Comparison of ENCODE assay signal across 15 cellular contexts in genomic region chr6:139452176-139452876, GRCh38.
A peak's percentile ranks its signal among the peaks of the same experiment; 100 is the strongest.
DNase-seq lines count a peak whose midpoint lies in the region; ATAC-seq and TF ChIP-seq lines count a peak whose summit lies in the region.
"Had no signal": no experiment of that assay in that cellular context is flagged by ENCODE, and none has a peak within 500 bp of the region (broad histone marks: within the 10 kb centered on the region; RNA-seq: fewer than 3 reads in every experiment).

No MANE protein-coding gene starts in this region.

- H2AFZ ChIP-seq in IMR-90 (replicated peaks; ENCODE audit: low read length, poor library complexity) (no peak overlapping the region), parathyroid adenoma (no peak overlapping the region)

- H3K27ac Mint-ChIP-seq in osteocyte (ENCODE audit: unreplicated experiment): no peak overlapping the region
- H3K27ac Mint-ChIP-seq: naive thymus-derived CD4-positive, alpha-beta T cell; T-cell had no signal

- no peak overlapping the region for H2BK20ac ChIP-seq in IMR-90 (ENCODE audit: low read depth, low read length)

- no peak overlapping the region for H3K23ac ChIP-seq in IMR-90 (ENCODE audit: low read depth, low read length)

- no peak overlapping the region for H4K5ac ChIP-seq in IMR-90 (ENCODE audit: low read depth, low read length)

- no peak overlapping the region for H2BK120ac ChIP-seq in IMR-90 (ENCODE audit: low read depth, low read length)

- TF ChIP-seq POLR2A in IMR-90 (IDR thresholded peaks at IDR 0.05; ENCODE audit: low read depth, low read length): no peak

- H3K27ac ChIP-seq in IMR-90 (ENCODE audit: insufficient read depth, low read length) (no peak overlapping the region), epithelial cell of prostate (peak overlapping the region; percentile 62), parathyroid adenoma (peak overlapping the region; percentile 29), left ventricle myocardium inferior (replicated peaks) (no peak overlapping the region)
- H3K27ac ChIP-seq: esophagus muscularis mucosa, HL-60 had no signal

- no peak overlapping the region for H2AK9ac ChIP-seq in IMR-90 (replicated peaks; ENCODE audit: low read depth, low read length, poor library complexity)

- intact Hi-C loops in IMR-90 (cut with micrococcal nuclease): no loop called here
- intact Hi-C loops in left ventricle myocardium inferior (cut with micrococcal nuclease): no loop called here

- no peaks in the 10 kb centered on the region for H3K27me3 Mint-ChIP-seq in osteocyte (ENCODE audit: unreplicated experiment)
- H3K27me3 Mint-ChIP-seq: naive thymus-derived CD4-positive, alpha-beta T cell; T-cell had no signal

- no peaks in the 10 kb centered on the region for H3K9me3 ChIP-seq in IMR-90 (ENCODE audit: control insufficient read depth, insufficient read depth, low read length)
- no peaks in the 10 kb centered on the region for H3K9me3 ChIP-seq in parathyroid adenoma (ENCODE audit: control insufficient read depth, low read length)
- no peaks in the 10 kb centered on the region for H3K9me3 ChIP-seq in left ventricle myocardium inferior (replicated peaks)
- H3K9me3 ChIP-seq: esophagus muscularis mucosa had no signal

- H3K9ac ChIP-seq in IMR-90 (ENCODE audit: low read depth, low read length): no peak overlapping the region
- H3K9ac ChIP-seq in parathyroid adenoma: no peak overlapping the region

- H4K8ac ChIP-seq in IMR-90 (ENCODE audit: low read depth in 2 of 2, low read length in 2 of 2): no peak overlapping the region

- POLR2A ChIA-PET in IMR-90 (lab: Charles Lee; ENCODE audit: unreplicated experiment): no interaction called here

- H3K4me1 Mint-ChIP-seq in osteocyte (ENCODE audit: unreplicated experiment): peaks cover 34% of the 10 kb centered on the region
- H3K4me1 Mint-ChIP-seq: T-cell had no signal

- peak; percentile 50 for DNase-seq in IMR-90
- DNase-seq in NOMO-1 treated with dmso at 0.1 percent for 144 hours (lab: John Stamatoyannopoulos, UW; ENCODE audit: unreplicated experiment): peak; percentile 63
- DNase-seq in epithelial cell of prostate (ENCODE audit: low read depth, low spot score): peak; percentile 68
- no peak for DNase-seq in NK-92 (lab: John Stamatoyannopoulos, UW; ENCODE audit: unreplicated experiment)
- no peak for DNase-seq in left ventricle myocardium inferior
- no peak for DNase-seq in osteocyte (ENCODE audit: extremely low spot score, unreplicated experiment)
- no peak for DNase-seq in NCI-H1417 treated with DMSO at 0.1 percent for 48 hours (lab: John Stamatoyannopoulos, UW)
- DNase-seq: activated CD4-positive, alpha-beta T cell treated with anti-CD3 and anti-CD28 coated beads, Interleukin-2, amount 50 U/mL, for 48 hours; activated gamma-delta T cell; naive thymus-derived CD4-positive, alpha-beta T cell; NCI-H82; T-cell had no signal

- TF ChIP-seq CTCF in IMR-90 (conservative IDR thresholded peaks at IDR 0.05; ENCODE audit: low read depth, low read length): no peak
- no peak for TF ChIP-seq CTCF in parathyroid adenoma (IDR thresholded peaks at IDR 0.05)
- no peak for TF ChIP-seq CTCF in left ventricle myocardium inferior (IDR thresholded peaks at IDR 0.05; ENCODE audit: borderline replicate concordance)
- TF ChIP-seq CTCF in osteocyte (IDR thresholded peaks at IDR 0.05): no peak

- in situ Hi-C loops in IMR-90 (cut with MboI; ENCODE audit: low sequenced_read_pairs): no loop called here

- H3K27me3 ChIP-seq in IMR-90 (ENCODE audit: control insufficient read depth, insufficient read depth, low read length) (no peaks in the 10 kb centered on the region), parathyroid adenoma (ENCODE audit: control insufficient read depth, insufficient read depth, low read length) (no peaks in the 10 kb centered on the region), left ventricle myocardium inferior (ENCODE audit: low read depth) (no peaks in the 10 kb centered on the region)
- H3K27me3 ChIP-seq: esophagus muscularis mucosa had no signal

- H3K4me2 ChIP-seq in IMR-90 (ENCODE audit: low read depth, low read length) (no peak overlapping the region), parathyroid adenoma (ENCODE audit: low read length) (peak overlapping the region; percentile 39)

- TF ChIP-seq RAD21 in IMR-90 (IDR thresholded peaks at IDR 0.05; ENCODE audit: low read length): no peak

- no peaks in the 10 kb centered on the region for H4K20me1 ChIP-seq in IMR-90 (ENCODE audit: insufficient read depth, low read length)

- no TSS peak for BruUV-seq in IMR-90 (replicated peaks; lab: Mats Ljungman, UMichigan)

- H3K4me3 ChIP-seq in IMR-90 (ENCODE audit: insufficient read depth, low read depth, low read length) (no peak overlapping the region), parathyroid adenoma (ENCODE audit: low read depth, low read length) (no peak overlapping the region), left ventricle myocardium inferior (no peak overlapping the region)
- H3K4me3 ChIP-seq: esophagus muscularis mucosa had no signal

- H3K56ac ChIP-seq in IMR-90 (ENCODE audit: extremely low read depth, insufficient read depth, low read length): no peak overlapping the region

- no peaks in the 10 kb centered on the region for H3K79me1 ChIP-seq in IMR-90 (ENCODE audit: low read depth in 1 of 2, low read length in 2 of 2)

- H3K4me1 ChIP-seq in IMR-90 (ENCODE audit: control insufficient read depth, insufficient read depth, low read length): no peaks in the 10 kb centered on the region; the same call in 1 of the 2 replicates
- H3K4me1 ChIP-seq in parathyroid adenoma: peaks cover 35% of the 10 kb centered on the region
- peaks cover 2% of the 10 kb centered on the region for H3K4me1 ChIP-seq in left ventricle myocardium inferior
- H3K4me1 ChIP-seq: esophagus muscularis mucosa had no signal

- no peak overlapping the region for H3K4me3 Mint-ChIP-seq in osteocyte (ENCODE audit: unreplicated experiment)
- H3K4me3 Mint-ChIP-seq: naive thymus-derived CD4-positive, alpha-beta T cell; T-cell had no signal

- CTCF ChIA-PET in IMR-90 (lab: Yijun Ruan, JAX): no interaction called here

- H3K14ac ChIP-seq in IMR-90 (replicated peaks; ENCODE audit: low read depth, low read length): no peak overlapping the region

- H3K36me3 ChIP-seq in IMR-90 (ENCODE audit: control insufficient read depth, insufficient read depth, low read length) (no peaks in the 10 kb centered on the region), parathyroid adenoma (ENCODE audit: control insufficient read depth, insufficient read depth, low read length) (no peaks in the 10 kb centered on the region), left ventricle myocardium inferior (no peaks in the 10 kb centered on the region)
- H3K36me3 ChIP-seq: esophagus muscularis mucosa had no signal

- H3K79me2 ChIP-seq in parathyroid adenoma: no peaks in the 10 kb centered on the region

- no peak overlapping the region for H2BK15ac ChIP-seq in IMR-90 (ENCODE audit: low read depth, low read length)

- WGBS in IMR-90 (ENCODE audit: extremely low coverage in 2 of 2, insufficient read length in 1 of 2), 2 experiments: 100% methylated on average over 1 of the region's 2 CpGs; no CpG with 5 or more reads in 1 of the 2 experiments

- no peaks in the 10 kb centered on the region for H3K36me3 Mint-ChIP-seq in osteocyte (ENCODE audit: unreplicated experiment)
- H3K36me3 Mint-ChIP-seq: naive thymus-derived CD4-positive, alpha-beta T cell; T-cell had no signal

- no peak overlapping the region for H2AK5ac ChIP-seq in IMR-90 (ENCODE audit: low read depth, low read length)

- H3K4ac ChIP-seq in IMR-90 (ENCODE audit: low read depth, low read length): no peak overlapping the region

- ATAC-seq in IMR-90 (ENCODE audit: low read depth): no peak
- ATAC-seq: naive thymus-derived CD4-positive, alpha-beta T cell; T-cell had no signal

- dilution Hi-C loops in IMR-90 (cut with HindIII; ENCODE audit: low sequenced_read_pairs, unreplicated experiment): no loop called here

- H4K91ac ChIP-seq in IMR-90 (ENCODE audit: insufficient read depth, low read depth, low read length): no peak overlapping the region

- no peaks in the 10 kb centered on the region for H3K9me3 Mint-ChIP-seq in osteocyte (ENCODE audit: unreplicated experiment)
- H3K9me3 Mint-ChIP-seq: naive thymus-derived CD4-positive, alpha-beta T cell; T-cell had no signal

- no peaks in the 10 kb centered on the region for H3K9me1 ChIP-seq in IMR-90 (ENCODE audit: insufficient read depth, low read length)

- H2BK5ac ChIP-seq in IMR-90 (ENCODE audit: low read depth, low read length, poor library complexity, severe bottlenecking): no peak overlapping the region

- no peak overlapping the region for H3K18ac ChIP-seq in IMR-90 (ENCODE audit: low read depth, low read length)

TF ChIP-seq in IMR-90, 13 proteins besides CTCF, POLR2A, EP300 and RAD21:
- TF ChIP-seq USF2 (IDR thresholded peaks at IDR 0.05; ENCODE audit: low read depth, low read length) (no peak), MAZ (IDR thresholded peaks at IDR 0.05; ENCODE audit: borderline replicate concordance, low read depth, low read length) (no peak), RCOR1 (IDR thresholded peaks at IDR 0.05; ENCODE audit: insufficient replicate concordance, low read length) (no peak), CEBPB (IDR thresholded peaks at IDR 0.05; ENCODE audit: low read depth, low read length) (0 out of 2 replicates have a peak, but pooled peaks have one; percentile 19), BHLHE40 (IDR thresholded peaks at IDR 0.05; ENCODE audit: low read depth, low read length) (no peak), MAFK (IDR thresholded peaks at IDR 0.05; ENCODE audit: low read depth, low read length) (no peak), NFE2L2 (IDR thresholded peaks at IDR 0.05; ENCODE audit: low read depth, low read length) (no peak), ELK1 (IDR thresholded peaks at IDR 0.05; ENCODE audit: borderline replicate concordance, low read depth, low read length) (no peak), SMC3 (IDR thresholded peaks at IDR 0.05; ENCODE audit: low read depth, low read length) (no peak)

Comparison
In these comparisons a context has a peak if more than half of its experiments do, and no peak if none do; other contexts are left out.
1. DNase-seq: peak in IMR-90 (single experiment), NOMO-1 treated with dmso at 0.1 percent for 144 hours (single experiment) and epithelial cell of prostate (single experiment); none in NK-92 (single experiment), left ventricle myocardium inferior (single experiment), osteocyte (single experiment) and NCI-H1417 treated with DMSO at 0.1 percent for 48 hours (single experiment).
2. H3K27ac ChIP-seq: peak in epithelial cell of prostate (single experiment) and parathyroid adenoma (single experiment); none in IMR-90 (single experiment) and left ventricle myocardium inferior (single experiment).